ENCODE assay signal across 20 cellular contexts in the genomic region with DNA sequence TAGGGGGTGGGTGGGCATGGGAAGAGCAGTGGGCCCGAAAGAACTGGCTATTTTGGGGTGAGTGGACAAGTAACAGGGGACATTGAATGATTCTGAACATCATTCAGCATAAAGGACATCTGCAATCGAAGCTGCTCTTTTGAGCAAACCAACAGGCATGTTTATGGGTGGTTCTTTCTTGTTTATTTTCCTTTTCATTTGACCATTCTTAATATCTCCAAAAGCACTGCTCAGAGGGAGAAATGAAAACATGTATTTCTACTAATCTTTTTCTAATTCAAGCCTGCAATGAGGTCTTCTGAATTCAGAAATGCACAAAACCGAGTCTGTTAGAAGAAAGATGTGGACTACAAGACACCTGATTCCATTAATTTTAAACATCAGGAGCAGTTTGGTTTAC. TPM values are rescaled to one million over a fixed set of nuclear protein-coding genes. Genes with fewer than 3 reads are reported as not detected.
DNase-seq lines count a peak whose midpoint lies in the region; ATAC-seq and TF ChIP-seq lines count a peak whose summit lies in the region.
"Had no signal": no experiment of that assay in that cellular context is flagged by ENCODE, and none has a peak within 500 bp of the region (broad histone marks: within the 10 kb centered on the region; RNA-seq: fewer than 3 reads in every experiment).

No MANE protein-coding gene starts in this region.

- H3K27me3 Mint-ChIP-seq in neural progenitor cell (ENCODE audit: insufficient read depth, low read depth), result peaks cover 6% of the 10 kb centered on the region

- H3K36me3 ChIP-seq in cardiac muscle cell, result no peaks in the 10 kb centered on the region
- no peaks in the 10 kb centered on the region for H3K36me3 ChIP-seq in neural progenitor cell
- H3K36me3 ChIP-seq: BLaER1 treated with 17β-estradiol and CSF1 and Interleukin-3, amounts not matched to agents 10 nM and 100 nM; sigmoid colon had no signal

- H3K79me2 ChIP-seq in neural progenitor cell (ENCODE audit: low read depth), result no peaks in the 10 kb centered on the region

- peaks cover 84% of the 10 kb centered on the region for H3K4me1 Mint-ChIP-seq in neural progenitor cell
- H3K4me1 Mint-ChIP-seq: activated naive CD8-positive, alpha-beta T cell treated with anti-CD3 and anti-CD28 coated beads, Interleukin-2, amount 10 ng/mL, durations not matched to agents 7 days and 5 days; activated T-helper 17 cell treated with anti-CD3 and anti-CD28 coated beads, Interleukin-2, amount 50 U/mL, for 72 hours; central memory CD8-positive, alpha-beta T cell; memory B cell had no signal

- peaks cover 2% of the 10 kb centered on the region for H3K9me3 Mint-ChIP-seq in neural progenitor cell
- H3K9me3 Mint-ChIP-seq: activated naive CD8-positive, alpha-beta T cell treated with anti-CD3 and anti-CD28 coated beads, Interleukin-2, amount 10 ng/mL, durations not matched to agents 7 days and 5 days; activated T-helper 17 cell treated with anti-CD3 and anti-CD28 coated beads, Interleukin-2, amount 50 U/mL, for 72 hours; central memory CD8-positive, alpha-beta T cell; memory B cell had no signal

- DNase-seq in cardiac muscle cell (ENCODE audit: low read depth in 1 of 2, low spot score in 1 of 2), result no peak
- no peak for DNase-seq in left ventricle myocardium superior
- no peak for DNase-seq in coronary artery (ENCODE audit: low spot score)
- DNase-seq in neural progenitor cell (ENCODE audit: low spot score), result no peak
- no peak for DNase-seq in posterior cingulate gyrus
- DNase-seq in central memory CD4-positive, alpha-beta T cell, result no peak
- DNase-seq: activated naive CD8-positive, alpha-beta T cell treated with anti-CD3 and anti-CD28 coated beads, Interleukin-2, amount 10 ng/mL, durations not matched to agents 7 days and 5 days; GDM1; NCI-H1436 treated with DMSO at 0.1 percent for 48 hours; NCI-H2171 treated with DMSO at 0.1 percent for 48 hours; PC-9; sigmoid colon; stomach had no signal

- intact Hi-C loops in left ventricle myocardium superior (cut with micrococcal nuclease) (no loop called here), posterior cingulate gyrus (cut with DNase I) (no loop called here)

- H3K27ac ChIP-seq in cardiac muscle cell (peak overlapping the region; percentile 24), coronary artery (peak overlapping the region; percentile 57 to 94), neural progenitor cell (peak overlapping the region; percentile 87)
- H3K27ac ChIP-seq: BLaER1 treated with 17β-estradiol and CSF1 and Interleukin-3, amounts not matched to agents 10 nM and 100 nM; PC-9; SK-N-MC had no signal

- H3K27me3 ChIP-seq in cardiac muscle cell, result no peaks in the 10 kb centered on the region
- H3K27me3 ChIP-seq in neural progenitor cell, result no peaks in the 10 kb centered on the region
- H3K27me3 ChIP-seq: BLaER1 treated with 17β-estradiol and CSF1 and Interleukin-3, amounts not matched to agents 10 nM and 100 nM; sigmoid colon; stomach had no signal

- peak overlapping the region; percentile 99 for H3K27ac Mint-ChIP-seq in neural progenitor cell
- H3K27ac Mint-ChIP-seq: activated naive CD8-positive, alpha-beta T cell treated with anti-CD3 and anti-CD28 coated beads, Interleukin-2, amount 10 ng/mL, durations not matched to agents 7 days and 5 days; activated T-helper 17 cell treated with anti-CD3 and anti-CD28 coated beads, Interleukin-2, amount 50 U/mL, for 72 hours; memory B cell had no signal

- no peaks in the 10 kb centered on the region for H3K9me3 ChIP-seq in cardiac muscle cell (ENCODE audit: low read depth)
- H3K9me3 ChIP-seq in neural progenitor cell (ENCODE audit: low read depth), result no peaks in the 10 kb centered on the region
- H3K9me3 ChIP-seq: BLaER1 treated with 17β-estradiol and CSF1 and Interleukin-3, amounts not matched to agents 10 nM and 100 nM; sigmoid colon; stomach had no signal

- peak overlapping the region; percentile 33 for H3K4me3 Mint-ChIP-seq in neural progenitor cell
- H3K4me3 Mint-ChIP-seq: activated naive CD8-positive, alpha-beta T cell treated with anti-CD3 and anti-CD28 coated beads, Interleukin-2, amount 10 ng/mL, durations not matched to agents 7 days and 5 days; activated T-helper 17 cell treated with anti-CD3 and anti-CD28 coated beads, Interleukin-2, amount 50 U/mL, for 72 hours; central memory CD8-positive, alpha-beta T cell; memory B cell had no signal

- TF ChIP-seq CTCF in cardiac muscle cell (IDR thresholded peaks at IDR 0.05; ENCODE audit: low read depth, low read length) (no peak), coronary artery (IDR thresholded peaks at IDR 0.05) (no peak), neural progenitor cell (IDR thresholded peaks at IDR 0.05) (no peak)

- no peak overlapping the region for H2AFZ ChIP-seq in neural progenitor cell (replicated peaks)
- H2AFZ ChIP-seq: PC-9 had no signal

- H3F3A ChIP-seq in neural progenitor cell (ENCODE audit: low read depth), result peaks cover 17% of the 10 kb centered on the region

- peaks cover 51% of the 10 kb centered on the region for H3K36me3 Mint-ChIP-seq in neural progenitor cell
- H3K36me3 Mint-ChIP-seq: activated naive CD8-positive, alpha-beta T cell treated with anti-CD3 and anti-CD28 coated beads, Interleukin-2, amount 10 ng/mL, durations not matched to agents 7 days and 5 days; memory B cell had no signal

- H3K4me3 ChIP-seq in cardiac muscle cell (no peak overlapping the region), coronary artery (peak overlapping the region; percentile 19), neural progenitor cell (no peak overlapping the region)
- H3K4me3 ChIP-seq: BLaER1 treated with 17β-estradiol and CSF1 and Interleukin-3, amounts not matched to agents 10 nM and 100 nM; PC-9; sigmoid colon; stomach had no signal

- H3K4me1 ChIP-seq in cardiac muscle cell (ENCODE audit: low read depth), result peaks cover 17% of the 10 kb centered on the region
- peaks cover 30% of the 10 kb centered on the region for H3K4me1 ChIP-seq in neural progenitor cell

- peak overlapping the region; percentile 57 for H3K4me2 ChIP-seq in neural progenitor cell
- H3K4me2 ChIP-seq: BLaER1 treated with 17β-estradiol and CSF1 and Interleukin-3, amounts not matched to agents 10 nM and 100 nM; PC-9 had no signal

- peaks cover 21% of the 10 kb centered on the region for H4K20me1 ChIP-seq in neural progenitor cell (ENCODE audit: low read depth)
- H4K20me1 ChIP-seq: BLaER1 treated with 17β-estradiol and CSF1 and Interleukin-3, amounts not matched to agents 10 nM and 100 nM had no signal

- H3K9ac ChIP-seq in neural progenitor cell, result no peak overlapping the region
- H3K9ac ChIP-seq: BLaER1 treated with 17β-estradiol and CSF1 and Interleukin-3, amounts not matched to agents 10 nM and 100 nM had no signal

- no peak for ATAC-seq in left ventricle myocardium superior
- ATAC-seq in GM21390 (IDR thresholded peaks at IDR 0.05; ENCODE audit: unreplicated experiment), result no peak
- no peak for ATAC-seq in HG03045 (IDR thresholded peaks at IDR 0.05; ENCODE audit: unreplicated experiment)
- ATAC-seq: activated T-helper 17 cell treated with anti-CD3 and anti-CD28 coated beads, Interleukin-2, amount 50 U/mL, for 72 hours had no signal

RNA-seq across cellular contexts. Expression of a gene that starts 54.0 kb away (rescaled TPM):
- total RNA-seq in cardiac muscle cell (6.1 and 7.2 TPM in 2 replicates), left ventricle myocardium superior (38.8 TPM), neural progenitor cell (ENCODE audit: low replicate concordance) (11.9 and 18.8 TPM in 2 replicates)
- polyA plus RNA-seq in cardiac muscle cell, result 2.9 and 4.8 TPM in 2 replicates
- total RNA-seq: activated naive CD8-positive, alpha-beta T cell treated with anti-CD3 and anti-CD28 coated beads, Interleukin-2, amount 10 ng/mL, durations not matched to agents 7 days and 5 days; activated T-helper 17 cell treated with anti-CD3 and anti-CD28 coated beads, Interleukin-2, amount 50 U/mL, for 72 hours had no signal

Comparison
In these comparisons a context has a peak if more than half of its experiments do, and no peak if none do; other contexts are left out.
1. H3K27ac ChIP-seq: peak in every context shown above with its lines; median percentile 87 in neural progenitor cell; 76 in coronary artery; 24 in cardiac muscle cell.